Comparison of ENCODE assay signal across 8 cellular contexts in the genomic region with DNA sequence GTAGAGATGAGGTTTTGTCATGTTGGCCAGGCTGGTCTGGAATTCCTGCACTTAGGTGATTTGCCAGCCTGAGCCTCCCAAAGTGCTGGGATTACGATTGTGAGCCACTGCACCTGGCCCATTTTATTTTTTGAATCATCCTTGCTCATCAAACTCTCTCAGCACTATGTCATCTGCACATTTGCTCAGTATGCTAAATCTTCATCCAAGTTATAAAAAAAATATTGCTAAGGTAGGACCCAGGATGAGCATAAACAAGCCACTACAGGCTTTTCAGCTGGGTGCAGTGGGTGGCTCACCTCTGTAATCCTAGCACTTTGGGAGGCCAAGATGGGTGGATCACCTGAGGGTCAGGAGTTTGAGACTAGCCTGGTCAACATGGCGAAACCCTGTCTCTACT.
"Had no signal": no experiment of that assay in that cellular context is flagged by ENCODE, and none has a peak within 500 bp of the region (broad histone marks: within the 10 kb centered on the region; RNA-seq: fewer than 3 reads in every experiment).

No MANE protein-coding gene starts in this region.

- H3K4me1 ChIP-seq: HAP-1 had no signal

- H3K36me3 ChIP-seq: HAP-1 had no signal

- ATAC-seq: HCT116, HepG2 had no signal

- H3K4me3 ChIP-seq: GM23248, HAP-1 had no signal

- H3K9me3 ChIP-seq: HAP-1 had no signal

- FAIRE-seq: HepG2 had no signal

- H2AFZ ChIP-seq: GM23248 had no signal

- DNase-seq: GM23248, GOT3, H7, HFFc6 had no signal

- H3K27ac ChIP-seq: GM23248, HL-60 had no signal
